1 cellular context compared by ENCODE assay signal in the genomic region with DNA sequence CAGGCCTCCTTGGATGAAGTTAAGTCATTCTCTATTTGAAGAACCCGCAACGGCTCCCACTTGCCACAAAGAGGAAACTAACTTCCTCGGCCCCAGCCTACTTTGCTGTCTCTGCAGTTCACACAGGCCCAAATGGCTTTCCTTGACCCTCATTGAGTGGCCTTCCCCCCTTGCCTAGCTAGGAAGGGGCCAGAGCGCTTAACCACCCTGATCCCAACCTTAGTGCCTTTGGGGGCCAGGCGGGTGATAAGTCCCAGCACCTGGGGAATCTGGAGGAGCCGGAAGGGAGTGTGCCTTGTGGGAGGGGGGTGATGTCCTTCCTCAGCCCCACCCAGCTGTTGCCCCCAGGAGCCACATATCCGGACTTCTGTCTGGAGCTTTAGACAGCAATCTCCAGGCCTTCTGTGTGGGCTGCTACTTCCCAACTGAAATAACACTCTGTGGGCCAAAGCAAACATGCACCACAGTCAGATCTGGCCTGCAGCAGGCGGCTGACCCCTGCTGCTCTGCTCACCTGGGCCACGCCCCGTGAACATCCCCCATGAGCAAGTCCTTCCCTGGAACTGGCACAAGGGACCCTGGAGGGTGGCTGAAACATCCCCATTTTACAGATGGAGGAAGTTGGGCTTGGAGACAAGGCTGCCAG.
TF ChIP-seq lines count a peak whose summit lies in the region.

No MANE protein-coding gene starts in this region.

TF ChIP-seq in K562, 482 proteins besides CTCF, POLR2A, EP300 and RAD21 (continued from another document):
- TF ChIP-seq, protein P1, sequence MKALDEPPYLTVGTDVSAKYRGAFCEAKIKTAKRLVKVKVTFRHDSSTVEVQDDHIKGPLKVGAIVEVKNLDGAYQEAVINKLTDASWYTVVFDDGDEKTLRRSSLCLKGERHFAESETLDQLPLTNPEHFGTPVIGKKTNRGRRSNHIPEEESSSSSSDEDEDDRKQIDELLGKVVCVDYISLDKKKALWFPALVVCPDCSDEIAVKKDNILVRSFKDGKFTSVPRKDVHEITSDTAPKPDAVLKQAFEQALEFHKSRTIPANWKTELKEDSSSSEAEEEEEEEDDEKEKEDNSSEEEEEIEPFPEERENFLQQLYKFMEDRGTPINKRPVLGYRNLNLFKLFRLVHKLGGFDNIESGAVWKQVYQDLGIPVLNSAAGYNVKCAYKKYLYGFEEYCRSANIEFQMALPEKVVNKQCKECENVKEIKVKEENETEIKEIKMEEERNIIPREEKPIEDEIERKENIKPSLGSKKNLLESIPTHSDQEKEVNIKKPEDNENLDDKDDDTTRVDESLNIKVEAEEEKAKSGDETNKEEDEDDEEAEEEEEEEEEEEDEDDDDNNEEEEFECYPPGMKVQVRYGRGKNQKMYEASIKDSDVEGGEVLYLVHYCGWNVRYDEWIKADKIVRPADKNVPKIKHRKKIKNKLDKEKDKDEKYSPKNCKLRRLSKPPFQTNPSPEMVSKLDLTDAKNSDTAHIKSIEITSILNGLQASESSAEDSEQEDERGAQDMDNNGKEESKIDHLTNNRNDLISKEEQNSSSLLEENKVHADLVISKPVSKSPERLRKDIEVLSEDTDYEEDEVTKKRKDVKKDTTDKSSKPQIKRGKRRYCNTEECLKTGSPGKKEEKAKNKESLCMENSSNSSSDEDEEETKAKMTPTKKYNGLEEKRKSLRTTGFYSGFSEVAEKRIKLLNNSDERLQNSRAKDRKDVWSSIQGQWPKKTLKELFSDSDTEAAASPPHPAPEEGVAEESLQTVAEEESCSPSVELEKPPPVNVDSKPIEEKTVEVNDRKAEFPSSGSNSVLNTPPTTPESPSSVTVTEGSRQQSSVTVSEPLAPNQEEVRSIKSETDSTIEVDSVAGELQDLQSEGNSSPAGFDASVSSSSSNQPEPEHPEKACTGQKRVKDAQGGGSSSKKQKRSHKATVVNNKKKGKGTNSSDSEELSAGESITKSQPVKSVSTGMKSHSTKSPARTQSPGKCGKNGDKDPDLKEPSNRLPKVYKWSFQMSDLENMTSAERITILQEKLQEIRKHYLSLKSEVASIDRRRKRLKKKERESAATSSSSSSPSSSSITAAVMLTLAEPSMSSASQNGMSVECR (CRISPR knock-in tag; IDR thresholded peaks at IDR 0.05): 0 out of 2 replicates have a peak, but pooled peaks have one; percentile 20
- TF ChIP-seq ZNF184 (CRISPR knock-in tag; IDR thresholded peaks at IDR 0.05): no peak
- TF ChIP-seq, protein P2, sequence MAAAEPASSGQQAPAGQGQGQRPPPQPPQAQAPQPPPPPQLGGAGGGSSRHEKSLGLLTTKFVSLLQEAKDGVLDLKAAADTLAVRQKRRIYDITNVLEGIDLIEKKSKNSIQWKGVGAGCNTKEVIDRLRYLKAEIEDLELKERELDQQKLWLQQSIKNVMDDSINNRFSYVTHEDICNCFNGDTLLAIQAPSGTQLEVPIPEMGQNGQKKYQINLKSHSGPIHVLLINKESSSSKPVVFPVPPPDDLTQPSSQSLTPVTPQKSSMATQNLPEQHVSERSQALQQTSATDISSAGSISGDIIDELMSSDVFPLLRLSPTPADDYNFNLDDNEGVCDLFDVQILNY (CRISPR knock-in tag; IDR thresholded peaks at IDR 0.05): no peak
- TF ChIP-seq, protein P3, sequence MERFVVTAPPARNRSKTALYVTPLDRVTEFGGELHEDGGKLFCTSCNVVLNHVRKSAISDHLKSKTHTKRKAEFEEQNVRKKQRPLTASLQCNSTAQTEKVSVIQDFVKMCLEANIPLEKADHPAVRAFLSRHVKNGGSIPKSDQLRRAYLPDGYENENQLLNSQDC (CRISPR knock-in tag; IDR thresholded peaks at IDR 0.05): no peak
